In genomic region chr22:30356392-30357230, GRCh38 we compare ENCODE assay signal across 1 cellular context.
TF ChIP-seq lines count a peak whose summit lies in the region.

TSS of gene CCDC157 (plus strand) at chr22:30357007. CDS start at chr22:30366001, 8,994 bp downstream.
TSS of gene SF3A1 (minus strand) at chr22:30356894. CDS start at chr22:30356792, 102 bp downstream.

TF ChIP-seq in WTC11, 78 proteins besides CTCF, POLR2A, EP300 and RAD21 (continued from another document and continues in another):
- TF ChIP-seq, protein P1, sequence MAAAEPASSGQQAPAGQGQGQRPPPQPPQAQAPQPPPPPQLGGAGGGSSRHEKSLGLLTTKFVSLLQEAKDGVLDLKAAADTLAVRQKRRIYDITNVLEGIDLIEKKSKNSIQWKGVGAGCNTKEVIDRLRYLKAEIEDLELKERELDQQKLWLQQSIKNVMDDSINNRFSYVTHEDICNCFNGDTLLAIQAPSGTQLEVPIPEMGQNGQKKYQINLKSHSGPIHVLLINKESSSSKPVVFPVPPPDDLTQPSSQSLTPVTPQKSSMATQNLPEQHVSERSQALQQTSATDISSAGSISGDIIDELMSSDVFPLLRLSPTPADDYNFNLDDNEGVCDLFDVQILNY (CRISPR knock-in tag; IDR thresholded peaks at IDR 0.05), result peak; percentile 51; the same call in 1 of the 2 replicates
- TF ChIP-seq ZNF423 (CRISPR knock-in tag; IDR thresholded peaks at IDR 0.05), result no peak
- no peak for TF ChIP-seq ELF4 (CRISPR knock-in tag; IDR thresholded peaks at IDR 0.05; ENCODE audit: low read depth)
- peak; percentile 87 for TF ChIP-seq MAX (CRISPR knock-in tag; IDR thresholded peaks at IDR 0.05)
- TF ChIP-seq, protein P2, sequence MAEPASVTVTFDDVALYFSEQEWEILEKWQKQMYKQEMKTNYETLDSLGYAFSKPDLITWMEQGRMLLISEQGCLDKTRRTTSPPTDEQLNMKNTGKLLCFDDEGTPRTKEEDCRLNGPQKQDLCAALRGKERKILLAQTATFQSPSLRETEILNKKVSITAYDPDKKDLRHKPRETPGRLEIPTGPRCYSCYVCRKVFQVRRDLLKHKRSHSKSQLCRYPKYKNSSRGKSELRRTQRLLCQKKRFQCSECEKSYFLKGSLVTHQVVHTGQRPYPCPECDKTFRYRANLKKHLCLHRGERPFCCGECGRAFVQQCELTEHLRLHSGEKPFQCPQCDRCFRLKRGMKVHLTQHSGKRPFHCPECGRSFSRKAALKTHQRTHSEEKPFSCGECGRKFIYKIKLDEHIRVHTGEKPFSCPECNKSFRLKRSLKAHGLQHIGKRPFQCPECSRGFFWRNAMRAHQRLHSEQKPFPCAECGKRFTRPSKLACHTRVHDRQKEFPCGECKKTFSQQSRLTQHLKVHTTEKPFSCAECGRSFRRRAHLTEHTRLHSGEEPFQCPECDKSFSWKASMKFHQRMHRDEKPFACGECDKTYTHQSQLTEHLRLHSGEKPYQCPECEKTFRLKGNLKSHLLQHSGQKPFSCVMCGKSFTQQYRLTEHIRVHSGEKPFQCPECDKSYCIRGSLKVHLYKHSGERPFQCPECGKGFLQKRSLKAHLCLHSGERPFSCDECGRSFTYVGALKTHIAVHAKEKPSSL (CRISPR knock-in tag; conservative IDR thresholded peaks at IDR 0.05), result no peak
- TF ChIP-seq HMGA2 (CRISPR knock-in tag; IDR thresholded peaks at IDR 0.05), result no peak
- no peak for TF ChIP-seq NR3C1 (CRISPR knock-in tag; conservative IDR thresholded peaks at IDR 0.05; ENCODE audit: low read depth)
- TF ChIP-seq E2F1 (CRISPR knock-in tag; IDR thresholded peaks at IDR 0.05), result no peak
- no peak for TF ChIP-seq ATF2 (CRISPR knock-in tag; IDR thresholded peaks at IDR 0.05; ENCODE audit: borderline replicate concordance, low read depth)
- no peak for TF ChIP-seq CREB1 (CRISPR knock-in tag; IDR thresholded peaks at IDR 0.05)
- no peak for TF ChIP-seq TP53 (CRISPR knock-in tag; IDR thresholded peaks at IDR 0.05)
- TF ChIP-seq FOXK1 (CRISPR knock-in tag; IDR thresholded peaks at IDR 0.05), result peak; percentile 89; the same call in 1 of the 2 replicates
- TF ChIP-seq CDX4 (CRISPR knock-in tag; IDR thresholded peaks at IDR 0.05; ENCODE audit: borderline replicate concordance), result no peak
- no peak for TF ChIP-seq RORB (CRISPR knock-in tag; IDR thresholded peaks at IDR 0.05)
- TF ChIP-seq, protein P3, sequence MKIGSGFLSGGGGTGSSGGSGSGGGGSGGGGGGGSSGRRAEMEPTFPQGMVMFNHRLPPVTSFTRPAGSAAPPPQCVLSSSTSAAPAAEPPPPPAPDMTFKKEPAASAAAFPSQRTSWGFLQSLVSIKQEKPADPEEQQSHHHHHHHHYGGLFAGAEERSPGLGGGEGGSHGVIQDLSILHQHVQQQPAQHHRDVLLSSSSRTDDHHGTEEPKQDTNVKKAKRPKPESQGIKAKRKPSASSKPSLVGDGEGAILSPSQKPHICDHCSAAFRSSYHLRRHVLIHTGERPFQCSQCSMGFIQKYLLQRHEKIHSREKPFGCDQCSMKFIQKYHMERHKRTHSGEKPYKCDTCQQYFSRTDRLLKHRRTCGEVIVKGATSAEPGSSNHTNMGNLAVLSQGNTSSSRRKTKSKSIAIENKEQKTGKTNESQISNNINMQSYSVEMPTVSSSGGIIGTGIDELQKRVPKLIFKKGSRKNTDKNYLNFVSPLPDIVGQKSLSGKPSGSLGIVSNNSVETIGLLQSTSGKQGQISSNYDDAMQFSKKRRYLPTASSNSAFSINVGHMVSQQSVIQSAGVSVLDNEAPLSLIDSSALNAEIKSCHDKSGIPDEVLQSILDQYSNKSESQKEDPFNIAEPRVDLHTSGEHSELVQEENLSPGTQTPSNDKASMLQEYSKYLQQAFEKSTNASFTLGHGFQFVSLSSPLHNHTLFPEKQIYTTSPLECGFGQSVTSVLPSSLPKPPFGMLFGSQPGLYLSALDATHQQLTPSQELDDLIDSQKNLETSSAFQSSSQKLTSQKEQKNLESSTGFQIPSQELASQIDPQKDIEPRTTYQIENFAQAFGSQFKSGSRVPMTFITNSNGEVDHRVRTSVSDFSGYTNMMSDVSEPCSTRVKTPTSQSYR (CRISPR knock-in tag; IDR thresholded peaks at IDR 0.05), result no peak
- TF ChIP-seq NFE2L1 (CRISPR knock-in tag; IDR thresholded peaks at IDR 0.05), result peak; percentile 60; the same call in 1 of the 2 replicates
- no peak for TF ChIP-seq ZNF138 (CRISPR knock-in tag; conservative IDR thresholded peaks at IDR 0.05)
- TF ChIP-seq, protein P4, sequence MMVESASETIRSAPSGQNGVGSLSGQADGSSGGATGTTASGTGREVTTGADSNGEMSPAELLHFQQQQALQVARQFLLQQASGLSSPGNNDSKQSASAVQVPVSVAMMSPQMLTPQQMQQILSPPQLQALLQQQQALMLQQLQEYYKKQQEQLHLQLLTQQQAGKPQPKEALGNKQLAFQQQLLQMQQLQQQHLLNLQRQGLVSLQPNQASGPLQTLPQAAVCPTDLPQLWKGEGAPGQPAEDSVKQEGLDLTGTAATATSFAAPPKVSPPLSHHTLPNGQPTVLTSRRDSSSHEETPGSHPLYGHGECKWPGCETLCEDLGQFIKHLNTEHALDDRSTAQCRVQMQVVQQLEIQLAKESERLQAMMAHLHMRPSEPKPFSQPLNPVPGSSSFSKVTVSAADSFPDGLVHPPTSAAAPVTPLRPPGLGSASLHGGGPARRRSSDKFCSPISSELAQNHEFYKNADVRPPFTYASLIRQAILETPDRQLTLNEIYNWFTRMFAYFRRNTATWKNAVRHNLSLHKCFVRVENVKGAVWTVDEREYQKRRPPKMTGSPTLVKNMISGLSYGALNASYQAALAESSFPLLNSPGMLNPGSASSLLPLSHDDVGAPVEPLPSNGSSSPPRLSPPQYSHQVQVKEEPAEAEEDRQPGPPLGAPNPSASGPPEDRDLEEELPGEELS (CRISPR knock-in tag; IDR thresholded peaks at IDR 0.05), result no peak
- TF ChIP-seq, protein P5, sequence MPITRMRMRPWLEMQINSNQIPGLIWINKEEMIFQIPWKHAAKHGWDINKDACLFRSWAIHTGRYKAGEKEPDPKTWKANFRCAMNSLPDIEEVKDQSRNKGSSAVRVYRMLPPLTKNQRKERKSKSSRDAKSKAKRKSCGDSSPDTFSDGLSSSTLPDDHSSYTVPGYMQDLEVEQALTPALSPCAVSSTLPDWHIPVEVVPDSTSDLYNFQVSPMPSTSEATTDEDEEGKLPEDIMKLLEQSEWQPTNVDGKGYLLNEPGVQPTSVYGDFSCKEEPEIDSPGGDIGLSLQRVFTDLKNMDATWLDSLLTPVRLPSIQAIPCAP (CRISPR knock-in tag; IDR thresholded peaks at IDR 0.05), result no peak
- TF ChIP-seq GRHL2 (CRISPR knock-in tag; IDR thresholded peaks at IDR 0.05; ENCODE audit: insufficient replicate concordance, severe bottlenecking), result no peak
- peak; percentile 90 for TF ChIP-seq FOXP1 (CRISPR knock-in tag; IDR thresholded peaks at IDR 0.05; ENCODE audit: borderline replicate concordance)
- TF ChIP-seq, protein P6, sequence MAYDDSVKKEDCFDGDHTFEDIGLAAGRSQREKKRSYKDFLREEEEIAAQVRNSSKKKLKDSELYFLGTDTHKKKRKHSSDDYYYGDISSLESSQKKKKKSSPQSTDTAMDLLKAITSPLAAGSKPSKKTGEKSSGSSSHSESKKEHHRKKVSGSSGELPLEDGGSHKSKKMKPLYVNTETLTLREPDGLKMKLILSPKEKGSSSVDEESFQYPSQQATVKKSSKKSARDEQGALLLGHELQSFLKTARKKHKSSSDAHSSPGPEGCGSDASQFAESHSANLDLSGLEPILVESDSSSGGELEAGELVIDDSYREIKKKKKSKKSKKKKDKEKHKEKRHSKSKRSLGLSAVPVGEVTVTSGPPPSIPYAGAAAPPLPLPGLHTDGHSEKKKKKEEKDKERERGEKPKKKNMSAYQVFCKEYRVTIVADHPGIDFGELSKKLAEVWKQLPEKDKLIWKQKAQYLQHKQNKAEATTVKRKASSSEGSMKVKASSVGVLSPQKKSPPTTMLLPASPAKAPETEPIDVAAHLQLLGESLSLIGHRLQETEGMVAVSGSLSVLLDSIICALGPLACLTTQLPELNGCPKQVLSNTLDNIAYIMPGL (CRISPR knock-in tag; IDR thresholded peaks at IDR 0.05), result peak; percentile 60; the same call in 1 of the 2 replicates
- no peak; the same call in 1 of the 2 replicates for TF ChIP-seq ZNF317 (CRISPR knock-in tag; IDR thresholded peaks at IDR 0.05; ENCODE audit: borderline replicate concordance, low read depth)
- 0 out of 2 replicates have a peak, but pooled peaks have one; percentile 24 for TF ChIP-seq ESRRA (CRISPR knock-in tag; IDR thresholded peaks at IDR 0.05; ENCODE audit: borderline replicate concordance)
- no peak for TF ChIP-seq ATF3 (CRISPR knock-in tag; conservative IDR thresholded peaks at IDR 0.05)
- no peak for TF ChIP-seq ERG (CRISPR knock-in tag; IDR thresholded peaks at IDR 0.05)
- TF ChIP-seq, protein P7, sequence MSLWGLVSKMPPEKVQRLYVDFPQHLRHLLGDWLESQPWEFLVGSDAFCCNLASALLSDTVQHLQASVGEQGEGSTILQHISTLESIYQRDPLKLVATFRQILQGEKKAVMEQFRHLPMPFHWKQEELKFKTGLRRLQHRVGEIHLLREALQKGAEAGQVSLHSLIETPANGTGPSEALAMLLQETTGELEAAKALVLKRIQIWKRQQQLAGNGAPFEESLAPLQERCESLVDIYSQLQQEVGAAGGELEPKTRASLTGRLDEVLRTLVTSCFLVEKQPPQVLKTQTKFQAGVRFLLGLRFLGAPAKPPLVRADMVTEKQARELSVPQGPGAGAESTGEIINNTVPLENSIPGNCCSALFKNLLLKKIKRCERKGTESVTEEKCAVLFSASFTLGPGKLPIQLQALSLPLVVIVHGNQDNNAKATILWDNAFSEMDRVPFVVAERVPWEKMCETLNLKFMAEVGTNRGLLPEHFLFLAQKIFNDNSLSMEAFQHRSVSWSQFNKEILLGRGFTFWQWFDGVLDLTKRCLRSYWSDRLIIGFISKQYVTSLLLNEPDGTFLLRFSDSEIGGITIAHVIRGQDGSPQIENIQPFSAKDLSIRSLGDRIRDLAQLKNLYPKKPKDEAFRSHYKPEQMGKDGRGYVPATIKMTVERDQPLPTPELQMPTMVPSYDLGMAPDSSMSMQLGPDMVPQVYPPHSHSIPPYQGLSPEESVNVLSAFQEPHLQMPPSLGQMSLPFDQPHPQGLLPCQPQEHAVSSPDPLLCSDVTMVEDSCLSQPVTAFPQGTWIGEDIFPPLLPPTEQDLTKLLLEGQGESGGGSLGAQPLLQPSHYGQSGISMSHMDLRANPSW (CRISPR knock-in tag; conservative IDR thresholded peaks at IDR 0.05; ENCODE audit: low read depth), result no peak
- TF ChIP-seq GABPB1 (CRISPR knock-in tag; IDR thresholded peaks at IDR 0.05), result peak; percentile 79
- TF ChIP-seq PRRX2 (CRISPR knock-in tag; IDR thresholded peaks at IDR 0.05), result no peak
- TF ChIP-seq CBFB (CRISPR knock-in tag; IDR thresholded peaks at IDR 0.05; ENCODE audit: low read depth), result no peak
- TF ChIP-seq, protein P8, sequence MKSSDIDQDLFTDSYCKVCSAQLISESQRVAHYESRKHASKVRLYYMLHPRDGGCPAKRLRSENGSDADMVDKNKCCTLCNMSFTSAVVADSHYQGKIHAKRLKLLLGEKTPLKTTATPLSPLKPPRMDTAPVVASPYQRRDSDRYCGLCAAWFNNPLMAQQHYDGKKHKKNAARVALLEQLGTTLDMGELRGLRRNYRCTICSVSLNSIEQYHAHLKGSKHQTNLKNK (CRISPR knock-in tag; IDR thresholded peaks at IDR 0.05), result no peak
- peak; percentile 66; the same call in 1 of the 2 replicates for TF ChIP-seq TEAD4 (CRISPR knock-in tag; IDR thresholded peaks at IDR 0.05)
- TF ChIP-seq FOXJ3 (CRISPR knock-in tag; IDR thresholded peaks at IDR 0.05; ENCODE audit: borderline replicate concordance), result no peak
- TF ChIP-seq GTF2I (CRISPR knock-in tag; conservative IDR thresholded peaks at IDR 0.05), result no peak
